In genomic region chr6:14458669-14459266, GRCh38 we compare ENCODE assay signal across 14 cellular contexts.
DNase-seq lines count a peak whose midpoint lies in the region; TF ChIP-seq lines count a peak whose summit lies in the region.
"Had no signal": no experiment of that assay in that cellular context is flagged by ENCODE, and none has a peak within 500 bp of the region (broad histone marks: within the 10 kb centered on the region; RNA-seq: fewer than 3 reads in every experiment).

No MANE protein-coding gene starts in this region.

- H3K4me3 ChIP-seq in adipocyte (ENCODE audit: low read length): no peak overlapping the region
- H3K4me3 ChIP-seq in esophagus squamous epithelium: no peak overlapping the region
- H3K4me3 ChIP-seq: esophagus muscularis mucosa, neural progenitor cell had no signal

- no peak overlapping the region for H3K9ac ChIP-seq in adipocyte (ENCODE audit: low read length)
- H3K9ac ChIP-seq: neural progenitor cell had no signal

- TF ChIP-seq POLR2A in esophagus squamous epithelium (IDR thresholded peaks at IDR 0.05): no peak

- DNase-seq in A172 (ENCODE audit: low spot score) (peak; percentile 45), HCEC 1CT (peak; percentile 93), adipocyte (ENCODE audit: low read depth) (peak; percentile 84), glomerular visceral epithelial cell (ENCODE audit: extremely low spot score) (peak; percentile 40), retina (no peak), DMS53 treated with DMSO at 0.1 percent for 48 hours (lab: John Stamatoyannopoulos, UW; ENCODE audit: unreplicated experiment) (no peak), esophagus squamous epithelium (lab: John Stamatoyannopoulos, UW) (no peak), NCI-H146 treated with DMSO at 0.1 percent for 48 hours (lab: John Stamatoyannopoulos, UW; ENCODE audit: unreplicated experiment) (no peak)
- DNase-seq: BE2C, left colon, MV-4-11, SHP77 had no signal

- peaks cover 6% of the 10 kb centered on the region for H3K4me1 ChIP-seq in adipocyte (ENCODE audit: control insufficient read depth, insufficient read depth, low read length)
- peaks cover 0 to 16% (median 0%) of the 10 kb centered on the region in 3 donors for H3K4me1 ChIP-seq in esophagus squamous epithelium
- H3K4me1 ChIP-seq: BE2C, neural progenitor cell had no signal

- H3K27ac ChIP-seq in esophagus squamous epithelium: no peak overlapping the region
- H3K27ac ChIP-seq: neural progenitor cell had no signal

- peaks cover 6% of the 10 kb centered on the region for H3K9me3 ChIP-seq in adipocyte (ENCODE audit: control insufficient read depth, low read length)
- no peaks in the 10 kb centered on the region for H3K9me3 ChIP-seq in esophagus squamous epithelium
- H3K9me3 ChIP-seq: BE2C, esophagus muscularis mucosa had no signal

- H3K27me3 ChIP-seq in adipocyte (replicated peaks; ENCODE audit: control insufficient read depth, insufficient read depth, low read length): no peaks in the 10 kb centered on the region
- H3K27me3 ChIP-seq in esophagus squamous epithelium: no peaks in the 10 kb centered on the region
- H3K27me3 ChIP-seq: esophagus muscularis mucosa, neural progenitor cell had no signal

- intact Hi-C loops in esophagus squamous epithelium (cut with DNase I): no loop called here

- no peak for TF ChIP-seq CTCF in esophagus squamous epithelium (IDR thresholded peaks at IDR 0.05)

- 54 to 67% methylated on average over 5 of the region's 5 CpGs for WGBS in esophagus squamous epithelium, 2 donors

- H3K36me3 ChIP-seq in adipocyte (ENCODE audit: control insufficient read depth, insufficient read depth, low read length, severe bottlenecking): no peaks in the 10 kb centered on the region
- no peaks in the 10 kb centered on the region for H3K36me3 ChIP-seq in esophagus squamous epithelium
- H3K36me3 ChIP-seq: BE2C, esophagus muscularis mucosa, neural progenitor cell had no signal

Comparison
In these comparisons a context has a peak if more than half of its experiments do, and no peak if none do; other contexts are left out.
1. DNase-seq: peak in A172 (single experiment), HCEC 1CT (single experiment), adipocyte (single experiment) and glomerular visceral epithelial cell (single experiment); none in retina (single experiment), DMS53 treated with DMSO at 0.1 percent for 48 hours (single experiment), esophagus squamous epithelium (single experiment) and NCI-H146 treated with DMSO at 0.1 percent for 48 hours (single experiment).